Comparison of ENCODE assay signal across 14 cellular contexts in genomic region chr3:74642876-74643275, GRCh38. TPM values are rescaled to one million over a fixed set of nuclear protein-coding genes. Genes with fewer than 3 reads are reported as not detected.
A peak's percentile ranks its signal among the peaks of the same experiment; 100 is the strongest.
DNase-seq lines count a peak whose midpoint lies in the region; ATAC-seq, FAIRE-seq and TF ChIP-seq lines count a peak whose summit lies in the region.
"Had no signal": no experiment of that assay in that cellular context is flagged by ENCODE, and none has a peak within 500 bp of the region (broad histone marks: within the 10 kb centered on the region; RNA-seq: fewer than 3 reads in every experiment).

No MANE protein-coding gene starts in this region.

- H3K4me3 ChIP-seq in hepatocyte: no peak overlapping the region
- no peak overlapping the region for H3K4me3 ChIP-seq in testis
- H3K4me3 ChIP-seq: Peyer's patch had no signal

- TF ChIP-seq CTCF in hepatocyte (IDR thresholded peaks at IDR 0.05; ENCODE audit: poor library complexity) (no peak), testis (IDR thresholded peaks at IDR 0.05) (no peak), natural killer cell (IDR thresholded peaks at IDR 0.05) (no peak)

- H3K27ac ChIP-seq in hepatocyte (peak overlapping the region; percentile 83), testis (peak overlapping the region; percentile 77 to 81)
- H3K27ac ChIP-seq: Peyer's patch had no signal

- H3K9me3 ChIP-seq in hepatocyte (ENCODE audit: low read depth) (no peaks in the 10 kb centered on the region), testis (no peaks in the 10 kb centered on the region)
- H3K9me3 ChIP-seq: Peyer's patch had no signal

- intact Hi-C loops in Right ventricle myocardium superior (cut with DNase I): no loop called here
- intact Hi-C loops in left cardiac atrium (cut with DNase I): no loop called here
- intact Hi-C loops in testis (cut with DNase I; ENCODE audit: low total_unique reads): no loop called here
- intact Hi-C loops in natural killer cell (cut with micrococcal nuclease): no loop called here

- H3K79me2 ChIP-seq in hepatocyte: no peaks in the 10 kb centered on the region

- DNase-seq in Right ventricle myocardium superior (no peak), left cardiac atrium (no peak), hepatocyte (ENCODE audit: low spot score) (no peak), testis (no peak), natural killer cell (no peak)
- DNase-seq in activated CD4-positive, CD25-positive, alpha-beta regulatory T cell treated with anti-CD3 and anti-CD28 coated beads, Interleukin-2, amount 50 U/mL, for 72 hours: no peak
- DNase-seq: NCI-H1436, NCI-H2081, Peyer's patch had no signal

- H3K36me3 ChIP-seq in hepatocyte (replicated peaks; ENCODE audit: insufficient read depth, low read depth) (no peaks in the 10 kb centered on the region), testis (ENCODE audit: low read depth, missing control alignments) (no peaks in the 10 kb centered on the region)
- H3K36me3 ChIP-seq: Peyer's patch had no signal

- H3K4me1 ChIP-seq in hepatocyte (ENCODE audit: insufficient read depth) (peaks cover 10% of the 10 kb centered on the region), testis (peaks cover 11% of the 10 kb centered on the region)
- H3K4me1 ChIP-seq: Peyer's patch had no signal

- H3K27me3 ChIP-seq in hepatocyte: no peaks in the 10 kb centered on the region
- H3K27me3 ChIP-seq in testis: no peaks in the 10 kb centered on the region
- H3K27me3 ChIP-seq: Peyer's patch had no signal

- peak; percentile 58 for FAIRE-seq in colon (lab: Jason Lieb, UNC)
- FAIRE-seq: HTR-8/SVneo had no signal

- H2AFZ ChIP-seq in hepatocyte: peak overlapping the region; percentile 12

- H3K27ac Mint-ChIP-seq in natural killer cell: no peak overlapping the region

- WGBS in hepatocyte (ENCODE audit: low lambda C conversion rate, missing lambda C conversion rate): 83% methylated on average over 1 of the region's 1 CpG
- 90 to 97% methylated on average over 1 of the region's 1 CpG for WGBS in testis, 2 donors

- no peak overlapping the region for H3K4me3 Mint-ChIP-seq in natural killer cell

- H3K4me2 ChIP-seq in hepatocyte: no peak overlapping the region

- H4K20me1 ChIP-seq in hepatocyte (ENCODE audit: insufficient read depth, poor library complexity, severe bottlenecking): no peaks in the 10 kb centered on the region

- ATAC-seq in Right ventricle myocardium superior (ENCODE audit: poor library complexity) (peak; percentile 13), left cardiac atrium (no peak), natural killer cell (no peak), GM21717 (IDR thresholded peaks at IDR 0.05; ENCODE audit: unreplicated experiment) (no peak)
- ATAC-seq: HCT116 had no signal

- peaks cover 9 to 22% of the 10 kb centered on the region in 2 donors for H3K9me3 Mint-ChIP-seq in natural killer cell

- no peak for TF ChIP-seq POLR2A in testis (IDR thresholded peaks at IDR 0.05)

- no peaks in the 10 kb centered on the region for H3K36me3 Mint-ChIP-seq in natural killer cell

- H3K4me1 Mint-ChIP-seq in natural killer cell: no peaks in the 10 kb centered on the region

- H3K27me3 Mint-ChIP-seq in natural killer cell (ENCODE audit: low read depth in 2 of 2): no peaks in the 10 kb centered on the region

- no peaks in the 10 kb centered on the region for H3K9me2 ChIP-seq in hepatocyte (replicated peaks; ENCODE audit: insufficient read depth)

RNA-seq across cellular contexts. Expression of gene CNTN3, which starts 28.4 kb away (rescaled TPM):
- total RNA-seq in Right ventricle myocardium superior (2.2 TPM), left cardiac atrium (1 to 10 TPM; 3.0 to 4.3 TPM), hepatocyte (10.5 and 12.1 TPM in 2 replicates), testis (1 to 10 TPM; 3.7 to 4.1 TPM), natural killer cell (not detected)
- polyA plus RNA-seq in hepatocyte (4.1 and 4.3 TPM in 2 replicates), testis (ENCODE audit: insufficient read depth, low read depth, low replicate concordance) (2.4 TPM)
- total RNA-seq: A172 had no signal
